ENCODE assay signal across 1 cellular context in the genomic region with DNA sequence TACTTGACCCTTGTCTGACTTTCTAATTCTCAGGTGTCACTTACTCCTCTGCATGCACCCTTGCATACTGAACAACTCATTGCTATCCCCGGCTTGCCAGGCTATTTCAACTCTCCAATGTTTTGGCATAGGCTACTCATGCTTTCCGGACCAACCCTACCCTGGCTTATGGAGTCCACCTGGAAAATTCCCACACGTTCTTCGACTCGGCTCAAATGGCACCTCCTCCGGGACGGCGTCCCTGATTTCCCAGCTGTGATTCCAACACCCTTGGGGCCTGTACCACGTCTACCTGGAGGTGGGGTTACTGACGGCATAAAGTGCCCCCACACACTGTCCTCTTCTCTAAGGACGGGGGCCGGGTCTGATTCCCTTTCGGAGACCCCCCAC.
TF ChIP-seq lines count a peak whose summit lies in the region.

No MANE protein-coding gene starts in this region.

TF ChIP-seq in HEK293, 187 proteins besides CTCF, POLR2A, EP300 and RAD21 (continued from another document):
- TF ChIP-seq, protein P1, sequence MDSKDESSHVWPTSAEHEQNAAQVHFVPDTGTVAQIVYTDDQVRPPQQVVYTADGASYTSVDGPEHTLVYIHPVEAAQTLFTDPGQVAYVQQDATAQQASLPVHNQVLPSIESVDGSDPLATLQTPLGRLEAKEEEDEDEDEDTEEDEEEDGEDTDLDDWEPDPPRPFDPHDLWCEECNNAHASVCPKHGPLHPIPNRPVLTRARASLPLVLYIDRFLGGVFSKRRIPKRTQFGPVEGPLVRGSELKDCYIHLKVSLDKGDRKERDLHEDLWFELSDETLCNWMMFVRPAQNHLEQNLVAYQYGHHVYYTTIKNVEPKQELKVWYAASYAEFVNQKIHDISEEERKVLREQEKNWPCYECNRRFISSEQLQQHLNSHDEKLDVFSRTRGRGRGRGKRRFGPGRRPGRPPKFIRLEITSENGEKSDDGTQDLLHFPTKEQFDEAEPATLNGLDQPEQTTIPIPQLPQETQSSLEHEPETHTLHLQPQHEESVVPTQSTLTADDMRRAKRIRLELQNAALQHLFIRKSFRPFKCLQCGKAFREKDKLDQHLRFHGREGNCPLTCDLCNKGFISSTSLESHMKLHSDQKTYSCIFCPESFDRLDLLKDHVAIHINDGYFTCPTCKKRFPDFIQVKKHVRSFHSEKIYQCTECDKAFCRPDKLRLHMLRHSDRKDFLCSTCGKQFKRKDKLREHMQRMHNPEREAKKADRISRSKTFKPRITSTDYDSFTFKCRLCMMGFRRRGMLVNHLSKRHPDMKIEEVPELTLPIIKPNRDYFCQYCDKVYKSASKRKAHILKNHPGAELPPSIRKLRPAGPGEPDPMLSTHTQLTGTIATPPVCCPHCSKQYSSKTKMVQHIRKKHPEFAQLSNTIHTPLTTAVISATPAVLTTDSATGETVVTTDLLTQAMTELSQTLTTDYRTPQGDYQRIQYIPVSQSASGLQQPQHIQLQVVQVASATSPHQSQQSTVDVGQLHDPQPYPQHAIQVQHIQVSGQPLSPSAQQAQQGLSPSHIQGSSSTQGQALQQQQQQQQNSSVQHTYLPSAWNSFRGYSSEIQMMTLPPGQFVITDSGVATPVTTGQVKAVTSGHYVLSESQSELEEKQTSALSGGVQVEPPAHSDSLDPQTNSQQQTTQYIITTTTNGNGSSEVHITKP (tag by site-specific recombination; IDR thresholded peaks at IDR 0.05): peak; percentile 53; the same call in 1 of the 2 replicates
- TF ChIP-seq ZNF239 (tag by site-specific recombination; IDR thresholded peaks at IDR 0.05): no peak
- TF ChIP-seq, protein P2, sequence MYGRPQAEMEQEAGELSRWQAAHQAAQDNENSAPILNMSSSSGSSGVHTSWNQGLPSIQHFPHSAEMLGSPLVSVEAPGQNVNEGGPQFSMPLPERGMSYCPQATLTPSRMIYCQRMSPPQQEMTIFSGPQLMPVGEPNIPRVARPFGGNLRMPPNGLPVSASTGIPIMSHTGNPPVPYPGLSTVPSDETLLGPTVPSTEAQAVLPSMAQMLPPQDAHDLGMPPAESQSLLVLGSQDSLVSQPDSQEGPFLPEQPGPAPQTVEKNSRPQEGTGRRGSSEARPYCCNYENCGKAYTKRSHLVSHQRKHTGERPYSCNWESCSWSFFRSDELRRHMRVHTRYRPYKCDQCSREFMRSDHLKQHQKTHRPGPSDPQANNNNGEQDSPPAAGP (tag by site-specific recombination; IDR thresholded peaks at IDR 0.05): peak; percentile 43; the same call in 1 of the 2 replicates
- no peak for TF ChIP-seq ZNF138 (tag by site-specific recombination; IDR thresholded peaks at IDR 0.05; ENCODE audit: borderline replicate concordance)
- 0 out of 2 replicates have a peak, but pooled peaks have one; percentile 22 for TF ChIP-seq ZNF843 (tag by site-specific recombination; IDR thresholded peaks at IDR 0.05)
- peak; percentile 42; the same call in 1 of the 2 replicates for TF ChIP-seq ZNF629 (tag by site-specific recombination; IDR thresholded peaks at IDR 0.05)
- TF ChIP-seq GFI1B (tag by site-specific recombination; IDR thresholded peaks at IDR 0.05): peak; percentile 46; the same call in 1 of the 2 replicates
- 0 out of 2 replicates have a peak, but pooled peaks have one; percentile 35 for TF ChIP-seq SP7 (tag by site-specific recombination; IDR thresholded peaks at IDR 0.05)
- 0 out of 2 replicates have a peak, but pooled peaks have one; percentile 14 for TF ChIP-seq ZNF623 (tag by site-specific recombination; IDR thresholded peaks at IDR 0.05)
- TF ChIP-seq MEIS1 (CRISPR knock-in tag; IDR thresholded peaks at IDR 0.05; ENCODE audit: borderline replicate concordance): no peak
- TF ChIP-seq GLIS1 (tag by site-specific recombination; IDR thresholded peaks at IDR 0.05): peak; percentile 33
- no peak for TF ChIP-seq KLF7 (tag by site-specific recombination; IDR thresholded peaks at IDR 0.05; ENCODE audit: borderline replicate concordance)
- TF ChIP-seq ZNF423 (tag by site-specific recombination; IDR thresholded peaks at IDR 0.05): no peak
- TF ChIP-seq KLF1 (tag by site-specific recombination; IDR thresholded peaks at IDR 0.05): 0 out of 2 replicates have a peak, but pooled peaks have one; percentile 10
- TF ChIP-seq, protein P3, sequence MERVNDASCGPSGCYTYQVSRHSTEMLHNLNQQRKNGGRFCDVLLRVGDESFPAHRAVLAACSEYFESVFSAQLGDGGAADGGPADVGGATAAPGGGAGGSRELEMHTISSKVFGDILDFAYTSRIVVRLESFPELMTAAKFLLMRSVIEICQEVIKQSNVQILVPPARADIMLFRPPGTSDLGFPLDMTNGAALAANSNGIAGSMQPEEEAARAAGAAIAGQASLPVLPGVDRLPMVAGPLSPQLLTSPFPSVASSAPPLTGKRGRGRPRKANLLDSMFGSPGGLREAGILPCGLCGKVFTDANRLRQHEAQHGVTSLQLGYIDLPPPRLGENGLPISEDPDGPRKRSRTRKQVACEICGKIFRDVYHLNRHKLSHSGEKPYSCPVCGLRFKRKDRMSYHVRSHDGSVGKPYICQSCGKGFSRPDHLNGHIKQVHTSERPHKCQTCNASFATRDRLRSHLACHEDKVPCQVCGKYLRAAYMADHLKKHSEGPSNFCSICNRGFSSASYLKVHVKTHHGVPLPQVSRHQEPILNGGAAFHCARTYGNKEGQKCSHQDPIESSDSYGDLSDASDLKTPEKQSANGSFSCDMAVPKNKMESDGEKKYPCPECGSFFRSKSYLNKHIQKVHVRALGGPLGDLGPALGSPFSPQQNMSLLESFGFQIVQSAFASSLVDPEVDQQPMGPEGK (tag by site-specific recombination; IDR thresholded peaks at IDR 0.05): peak; percentile 40
- 0 out of 2 replicates have a peak, but pooled peaks have one; percentile 28 for TF ChIP-seq SP3 (tag by site-specific recombination; IDR thresholded peaks at IDR 0.05)
